ENCODE assay signal across 1 cellular context in genomic region chr2:240955306-240956101, GRCh38.
TF ChIP-seq lines count a peak whose summit lies in the region.

No MANE protein-coding gene starts in this region.

TF ChIP-seq in H1, 55 proteins besides CTCF, POLR2A, EP300 and RAD21:
- TF ChIP-seq NANOG (IDR thresholded peaks at IDR 0.05; ENCODE audit: insufficient read depth, low read depth, low read length, poor library complexity, severe bottlenecking) (no peak), ATF3 (IDR thresholded peaks at IDR 0.05; ENCODE audit: insufficient read depth, low read depth, low read length) (no peak), CHD7 (IDR thresholded peaks at IDR 0.05; ENCODE audit: insufficient replicate concordance, low read length) (no peak)
